Comparison of ENCODE assay signal across 19 cellular contexts in genomic region chr6:736657-737446, GRCh38. TPM values are rescaled to one million over a fixed set of nuclear protein-coding genes. Genes with fewer than 3 reads are reported as not detected.
A peak's percentile ranks its signal among the peaks of the same experiment; 100 is the strongest.
DNase-seq lines count a peak whose midpoint lies in the region; ATAC-seq and TF ChIP-seq lines count a peak whose summit lies in the region.
"Had no signal": no experiment of that assay in that cellular context is flagged by ENCODE, and none has a peak within 500 bp of the region (broad histone marks: within the 10 kb centered on the region; RNA-seq: fewer than 3 reads in every experiment).

No MANE protein-coding gene starts in this region.

- H3K4me3 Mint-ChIP-seq in stimulated activated naive B cell treated with anti-CD40 and anti-IgM and Interleukin-4, amounts not matched to agents 10 μg/mL and 1 μg/mL and 100 μg/mL, for 72 hours, result no peak overlapping the region
- H3K4me3 Mint-ChIP-seq: CD4-positive, alpha-beta memory T cell; H9 had no signal

- peaks cover 22 to 33% of the 10 kb centered on the region in 2 donors for H3K27me3 Mint-ChIP-seq in stimulated activated naive B cell treated with anti-CD40 and anti-IgM and Interleukin-4, amounts not matched to agents 10 μg/mL and 1 μg/mL and 100 μg/mL, for 72 hours

- H3K36me3 ChIP-seq in iPS-15b (ENCODE audit: control insufficient read depth, insufficient read depth, low read length), result no peaks in the 10 kb centered on the region
- H3K36me3 ChIP-seq in gastroesophageal sphincter, result no peaks in the 10 kb centered on the region
- H3K36me3 ChIP-seq in MG63, result no peaks in the 10 kb centered on the region

- in situ Hi-C loops in SK-MEL-5 (cut with HindIII; ENCODE audit: low pct_unique_long_range_greater_than_20kb, low sequenced_read_pairs), result no loop called here

- H3K9me3 Mint-ChIP-seq in stimulated activated naive B cell treated with anti-CD40 and anti-IgM and Interleukin-4, amounts not matched to agents 10 μg/mL and 1 μg/mL and 100 μg/mL, for 72 hours, result peaks cover 0 to 4% of the 10 kb centered on the region in 2 donors
- H3K9me3 Mint-ChIP-seq: CD4-positive, alpha-beta memory T cell; H9 had no signal

- H3K9me3 ChIP-seq in iPS-15b (ENCODE audit: control insufficient read depth, insufficient read depth, low read length) (no peaks in the 10 kb centered on the region), gastroesophageal sphincter (no peaks in the 10 kb centered on the region), MG63 (no peaks in the 10 kb centered on the region)
- H3K9me3 ChIP-seq: A549, Caco-2 had no signal

- H3K4me3 ChIP-seq in iPS-15b (ENCODE audit: low read depth, low read length) (no peak overlapping the region), gastroesophageal sphincter (no peak overlapping the region), MG63 (no peak overlapping the region)
- H3K4me3 ChIP-seq: A549 had no signal

- TF ChIP-seq EP300 in gastroesophageal sphincter (IDR thresholded peaks at IDR 0.05), result no peak

- no peak for ATAC-seq in stimulated activated naive B cell treated with anti-CD40 and anti-IgM and Interleukin-4, amounts not matched to agents 10 μg/mL and 1 μg/mL and 100 μg/mL, for 72 hours (replicated peaks)
- ATAC-seq in gastroesophageal sphincter, result no peak
- ATAC-seq: A549, HCT116 had no signal

- no peak for TF ChIP-seq POLR2A in gastroesophageal sphincter (IDR thresholded peaks at IDR 0.05)

- no peak overlapping the region for H3K27ac Mint-ChIP-seq in stimulated activated naive B cell treated with anti-CD40 and anti-IgM and Interleukin-4, amounts not matched to agents 10 μg/mL and 1 μg/mL and 100 μg/mL, for 72 hours
- H3K27ac Mint-ChIP-seq: CD4-positive, alpha-beta memory T cell; H9 had no signal

- DNase-seq in COLO829 (ENCODE audit: low spot score) (peak; percentile 26), SK-MEL-5 (ENCODE audit: low read depth, low spot score) (peak; percentile 94), epidermal melanocyte (ENCODE audit: insufficient read length, low spot score) (peak; percentile 50), MG63 (no peak), Ammon's horn (ENCODE audit: low spot score) (no peak)
- DNase-seq in stimulated activated naive B cell treated with anti-CD40 and anti-IgM and Interleukin-4, amounts not matched to agents 10 μg/mL and 1 μg/mL and 100 μg/mL, for 72 hours, result no peak
- DNase-seq: 8988T; ACHN; AML-193; C1 segment of cervical spinal cord; Caco-2; CD4-positive, alpha-beta memory T cell; DMS153; DND-41; H9 had no signal

- TF ChIP-seq CTCF in gastroesophageal sphincter (IDR thresholded peaks at IDR 0.05), result no peak

- 85 to 94% methylated on average over 16 of the region's 20 CpGs for WGBS in gastroesophageal sphincter (ENCODE audit: low coverage in 1 of 2), 2 donors

- no peak overlapping the region for H3K27ac ChIP-seq in gastroesophageal sphincter
- H3K27ac ChIP-seq: A549 had no signal

- H3K36me3 Mint-ChIP-seq in stimulated activated naive B cell treated with anti-CD40 and anti-IgM and Interleukin-4, amounts not matched to agents 10 μg/mL and 1 μg/mL and 100 μg/mL, for 72 hours, result no peaks in the 10 kb centered on the region
- H3K36me3 Mint-ChIP-seq: CD4-positive, alpha-beta memory T cell had no signal

- no peaks in the 10 kb centered on the region for H3K4me1 Mint-ChIP-seq in stimulated activated naive B cell treated with anti-CD40 and anti-IgM and Interleukin-4, amounts not matched to agents 10 μg/mL and 1 μg/mL and 100 μg/mL, for 72 hours
- H3K4me1 Mint-ChIP-seq: CD4-positive, alpha-beta memory T cell had no signal

- peaks cover 1% of the 10 kb centered on the region for H3K4me1 ChIP-seq in iPS-15b (ENCODE audit: control insufficient read depth, insufficient read depth, low read length)
- H3K4me1 ChIP-seq in gastroesophageal sphincter, result no peaks in the 10 kb centered on the region
- H3K4me1 ChIP-seq: A549, Caco-2 had no signal

- H3K27me3 ChIP-seq in iPS-15b (ENCODE audit: control insufficient read depth, insufficient read depth, low read length), result no peaks in the 10 kb centered on the region
- no peaks in the 10 kb centered on the region for H3K27me3 ChIP-seq in gastroesophageal sphincter
- no peaks in the 10 kb centered on the region for H3K27me3 ChIP-seq in MG63

- H3K9ac ChIP-seq in iPS-15b (ENCODE audit: low read depth, low read length), result peak overlapping the region; percentile 24

RNA-seq across cellular contexts. Expression of gene EXOC2, which starts 43.9 kb away (rescaled TPM):
- total RNA-seq in SK-MEL-5 (2014; rRNA removed; shearing (Covaris generic)), result 67.3 and 69.1 TPM in 2 replicates
- polyA plus RNA-seq in SK-MEL-5 (2015; cell fraction: cytosol; rRNA removed), result 27.9 and 47.1 TPM in 2 replicates
- 24.1 and 37.4 TPM in 2 replicates for polyA plus RNA-seq in SK-MEL-5 (2015; cell fraction: nucleus; rRNA removed)
- total RNA-seq in gastroesophageal sphincter, result 10 to 100 TPM; 17.8 to 39.2 (median 25.8) TPM
- 16.9 and 19.7 TPM in 2 replicates for total RNA-seq in MG63 (2014; rRNA removed; shearing (Covaris generic); ENCODE audit: low replicate concordance)

Comparison
In these comparisons a context has a peak if more than half of its experiments do, and no peak if none do; other contexts are left out.
1. DNase-seq: peak in COLO829 (single experiment), SK-MEL-5 (single experiment) and epidermal melanocyte (single experiment); none in stimulated activated naive B cell treated with anti-CD40 and anti-IgM and Interleukin-4, amounts not matched to agents 10 μg/mL and 1 μg/mL and 100 μg/mL, for 72 hours (single experiment), MG63 (single experiment) and Ammon's horn (single experiment).